ENCODE assay signal across 1 cellular context in genomic region chr3:170868577-170869239, GRCh38.
TF ChIP-seq lines count a peak whose summit lies in the region.

No MANE protein-coding gene starts in this region.

TF ChIP-seq in GM23338, 12 proteins besides CTCF, POLR2A, EP300 and RAD21 (continued from another document):
- TF ChIP-seq REST (IDR thresholded peaks at IDR 0.05; ENCODE audit: unreplicated experiment) (no peak), ETS1 (IDR thresholded peaks at IDR 0.05) (no peak), STAT1 (IDR thresholded peaks at IDR 0.05; ENCODE audit: unreplicated experiment) (no peak), POLR2AphosphoS5 (IDR thresholded peaks at IDR 0.05; ENCODE audit: low read depth) (0 out of 2 replicates have a peak, but pooled peaks have one; percentile 15), NANOG (IDR thresholded peaks at IDR 0.05; ENCODE audit: borderline replicate concordance) (no peak)
